ENCODE assay signal across 7 cellular contexts in genomic region chr2:129877795-129878775, GRCh38.
DNase-seq lines count a peak whose midpoint lies in the region; ATAC-seq lines count a peak whose summit lies in the region.

No MANE protein-coding gene starts in this region.

- peak overlapping the region; percentile 80 for H3K27ac ChIP-seq in caudate nucleus (ENCODE audit: low read depth, low read length)
- peak overlapping the region; percentile 81 for H3K27ac ChIP-seq in layer of hippocampus (ENCODE audit: low read depth, low read length)

- H3K4me3 ChIP-seq in H7 (ENCODE audit: insufficient read depth, low read depth, low read length), result peak overlapping the region; percentile 39

- peak overlapping the region; percentile 81 for H3K4me3 Mint-ChIP-seq in stimulated activated effector memory CD8-positive, alpha-beta T cell treated with anti-CD3 and anti-CD28 coated beads, Interleukin-12 subunit alpha, Interleukin-12 subunit beta, amount 100 ng/mL, for 72 hours

- no peaks in the 10 kb centered on the region for H3K36me3 Mint-ChIP-seq in stimulated activated effector memory CD8-positive, alpha-beta T cell treated with anti-CD3 and anti-CD28 coated beads, Interleukin-12 subunit alpha, Interleukin-12 subunit beta, amount 100 ng/mL, for 72 hours

- peak; percentile 47 for ATAC-seq in stimulated activated effector memory CD8-positive, alpha-beta T cell treated with anti-CD3 and anti-CD28 coated beads, Interleukin-12 subunit alpha, Interleukin-12 subunit beta, amount 100 ng/mL, for 72 hours

- peak; percentile 6 for DNase-seq in GM04504 (ENCODE audit: low read depth)
- DNase-seq in H7, result peak; percentile 69
- peak; percentile 71 for DNase-seq in NCI-H748 (lab: John Stamatoyannopoulos, UW; ENCODE audit: unreplicated experiment)
- DNase-seq in caudate nucleus (lab: John Stamatoyannopoulos, UW), result peak in 37 of 61 donors; percentile 19 to 91 (median 65)
- peak in 1 of 2 donors; percentile 60 for DNase-seq in stimulated activated effector memory CD8-positive, alpha-beta T cell treated with anti-CD3 and anti-CD28 coated beads, Interleukin-12 subunit alpha, Interleukin-12 subunit beta, amount 100 ng/mL, for 72 hours (ENCODE audit: low spot score in 2 of 2)
- DNase-seq in stimulated activated CD4-positive, alpha-beta T cell treated with anti-CD3 and anti-CD28 coated beads, Interleukin-12 subunit alpha, Interleukin-12 subunit beta, amount 100 ng/mL, for 4 hours, result no peak

- H3K9me3 Mint-ChIP-seq in stimulated activated effector memory CD8-positive, alpha-beta T cell treated with anti-CD3 and anti-CD28 coated beads, Interleukin-12 subunit alpha, Interleukin-12 subunit beta, amount 100 ng/mL, for 72 hours, result no peaks in the 10 kb centered on the region

- H3K27me3 ChIP-seq in H7 (ENCODE audit: control insufficient read depth, insufficient read depth, low read length), result no peaks in the 10 kb centered on the region
- no peaks in the 10 kb centered on the region for H3K27me3 ChIP-seq in layer of hippocampus (ENCODE audit: control insufficient read depth, insufficient read depth, low read length)

- peaks cover 8% of the 10 kb centered on the region for H3K4me1 Mint-ChIP-seq in stimulated activated effector memory CD8-positive, alpha-beta T cell treated with anti-CD3 and anti-CD28 coated beads, Interleukin-12 subunit alpha, Interleukin-12 subunit beta, amount 100 ng/mL, for 72 hours

- no peaks in the 10 kb centered on the region for H3K36me3 ChIP-seq in H7 (replicated peaks; ENCODE audit: control insufficient read depth, insufficient read depth, low read length)

- peak overlapping the region; percentile 88 for H3K27ac Mint-ChIP-seq in stimulated activated effector memory CD8-positive, alpha-beta T cell treated with anti-CD3 and anti-CD28 coated beads, Interleukin-12 subunit alpha, Interleukin-12 subunit beta, amount 100 ng/mL, for 72 hours
